In the genomic region with DNA sequence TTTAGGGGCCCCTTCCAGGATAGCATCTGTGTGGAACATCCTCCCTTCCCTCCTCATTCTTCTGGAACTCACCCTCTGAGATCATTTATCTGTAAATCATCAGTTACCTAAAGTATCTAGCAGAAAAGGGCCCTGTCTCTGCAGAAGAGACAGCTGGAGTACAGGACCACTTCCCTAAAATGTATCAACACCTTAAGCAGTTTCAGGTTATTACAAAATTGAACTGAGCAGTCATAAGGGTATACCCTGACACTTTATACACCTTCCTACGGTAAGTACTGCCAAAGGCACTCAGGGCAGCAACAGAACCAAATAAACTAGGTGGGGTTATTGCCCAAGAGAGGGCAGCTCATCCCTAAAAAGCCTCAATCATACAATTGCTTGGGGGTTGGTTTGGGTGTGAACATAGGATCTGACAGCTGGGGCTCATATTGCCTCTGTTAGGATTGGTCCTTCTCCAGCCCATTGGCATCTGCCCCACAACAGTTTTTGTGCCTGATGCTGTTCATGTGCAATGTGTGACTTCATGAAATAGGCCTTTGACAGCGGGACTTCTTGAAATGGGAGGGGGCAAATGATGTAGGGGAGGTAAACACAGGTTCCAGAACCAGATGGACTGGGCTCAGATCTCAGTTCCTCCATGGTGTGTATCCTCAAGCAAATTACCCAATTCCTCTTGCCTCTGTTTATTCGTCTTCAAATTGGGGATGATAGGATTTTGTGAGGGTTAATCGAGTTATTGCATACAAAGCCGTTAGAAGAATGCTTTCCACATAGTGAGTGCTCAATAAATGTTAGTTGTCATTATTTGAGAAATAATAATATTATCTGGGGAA, we compare ENCODE assay signal across 20 cellular contexts. TPM values are rescaled to one million over a fixed set of nuclear protein-coding genes. Genes with fewer than 3 reads are reported as not detected.
DNase-seq lines count a peak whose midpoint lies in the region; ATAC-seq and TF ChIP-seq lines count a peak whose summit lies in the region.
"Had no signal": no experiment of that assay in that cellular context is flagged by ENCODE, and none has a peak within 500 bp of the region (broad histone marks: within the 10 kb centered on the region; RNA-seq: fewer than 3 reads in every experiment).

No MANE protein-coding gene starts in this region.

- H3K4me3 ChIP-seq in OCI-LY7 (ENCODE audit: low read depth, low read length, poor library complexity, severe bottlenecking), result no peak overlapping the region
- H3K4me3 ChIP-seq: BLaER1 treated with 17β-estradiol and CSF1 and Interleukin-3, amounts not matched to agents 10 nM and 100 nM; HAP-1; ovary had no signal

- no peaks in the 10 kb centered on the region for H3K9me3 ChIP-seq in OCI-LY7 (ENCODE audit: low read length)
- H3K9me3 ChIP-seq: HAP-1, ovary, SK-N-SH had no signal

- CTCF ChIA-PET in OCI-LY7 (lab: Charles Lee; ENCODE audit: unreplicated experiment), result no interaction called here

- H3K4me1 Mint-ChIP-seq in neural crest cell, result no peaks in the 10 kb centered on the region
- H3K4me1 Mint-ChIP-seq in naive thymus-derived CD8-positive, alpha-beta T cell, result peaks cover 0 to 3% (median 2%) of the 10 kb centered on the region in 4 donors

- peaks cover 21% of the 10 kb centered on the region for H3K4me1 ChIP-seq in OCI-LY7 (ENCODE audit: insufficient read depth, low read length, poor library complexity, severe bottlenecking)
- H3K4me1 ChIP-seq: HAP-1 had no signal

- H3K27ac Mint-ChIP-seq in neural crest cell (ENCODE audit: unreplicated experiment), result no peak overlapping the region
- H3K27ac Mint-ChIP-seq in naive thymus-derived CD8-positive, alpha-beta T cell, result no peak overlapping the region
- H3K27ac Mint-ChIP-seq: WTC11 had no signal

- no peak overlapping the region for H3K4me2 ChIP-seq in OCI-LY7 (ENCODE audit: low read length)
- H3K4me2 ChIP-seq: BLaER1 treated with 17β-estradiol and CSF1 and Interleukin-3, amounts not matched to agents 10 nM and 100 nM; KMS-11; SK-N-SH had no signal

- peaks cover 68% of the 10 kb centered on the region for H3K27me3 Mint-ChIP-seq in neural crest cell (ENCODE audit: low read depth)
- peaks cover 14 to 55% (median 32%) of the 10 kb centered on the region in 5 donors for H3K27me3 Mint-ChIP-seq in naive thymus-derived CD8-positive, alpha-beta T cell

- ATAC-seq in GM18858 (IDR thresholded peaks at IDR 0.05; ENCODE audit: unreplicated experiment) (peak; percentile 46), HG03432 (IDR thresholded peaks at IDR 0.05; ENCODE audit: unreplicated experiment) (no peak)
- no peak for ATAC-seq in naive thymus-derived CD8-positive, alpha-beta T cell
- ATAC-seq: left ventricle myocardium superior; stimulated activated naive CD8-positive, alpha-beta T cell treated with anti-CD3 and anti-CD28 coated beads, Interleukin-15, Interleukin-2, amounts not matched to agents 100 U/mL and 50 U/mL, for 24 hours; WTC11 had no signal

- peak overlapping the region; percentile 60 for H3K4me3 Mint-ChIP-seq in neural crest cell
- peak overlapping the region in 2 of 10 donors; percentile 41 to 53 for H3K4me3 Mint-ChIP-seq in naive thymus-derived CD8-positive, alpha-beta T cell

- no peaks in the 10 kb centered on the region for H3K36me3 Mint-ChIP-seq in neural crest cell (ENCODE audit: low read depth)
- no peaks in the 10 kb centered on the region for H3K36me3 Mint-ChIP-seq in naive thymus-derived CD8-positive, alpha-beta T cell
- H3K36me3 Mint-ChIP-seq: WTC11 had no signal

- no peaks in the 10 kb centered on the region for H3K79me2 ChIP-seq in OCI-LY7 (ENCODE audit: insufficient read depth, low read depth, low read length)

- no peaks in the 10 kb centered on the region for H3K9me2 ChIP-seq in OCI-LY7 (ENCODE audit: insufficient read depth, low read length)
- H3K9me2 ChIP-seq: SK-N-SH had no signal

- H3K36me3 ChIP-seq in OCI-LY7 (ENCODE audit: insufficient read depth, low read length), result no peaks in the 10 kb centered on the region
- H3K36me3 ChIP-seq: BLaER1 treated with 17β-estradiol and CSF1 and Interleukin-3, amounts not matched to agents 10 nM and 100 nM; HAP-1; ovary had no signal

- BruUV-seq in OCI-LY7 (replicated peaks; lab: Mats Ljungman, UMichigan), result no TSS peak

- H3K27ac ChIP-seq in OCI-LY7 (ENCODE audit: low read depth, low read length, poor library complexity, severe bottlenecking), result no peak overlapping the region
- H3K27ac ChIP-seq: BLaER1 treated with 17β-estradiol and CSF1 and Interleukin-3, amounts not matched to agents 10 nM and 100 nM; KMS-11; ovary had no signal

- DNase-seq in NCI-H1694 treated with DMSO at 0.1 percent for 48 hours (lab: John Stamatoyannopoulos, UW), result peak; percentile 66
- DNase-seq in OCI-LY7 (ENCODE audit: low spot score), result peak; percentile 27
- no peak for DNase-seq in neural crest cell (ENCODE audit: low read depth, low spot score)
- DNase-seq in OCI-M1 (lab: John Stamatoyannopoulos, UW), result no peak
- no peak for DNase-seq in central memory CD4-positive, alpha-beta T cell
- DNase-seq in naive thymus-derived CD8-positive, alpha-beta T cell, result no peak
- DNase-seq: activated T-cell treated with anti-CD3 and anti-CD28 coated beads for 4 hours; aorta; effector memory CD4-positive, alpha-beta T cell; left ventricle myocardium superior; ovary; SK-N-SH; stimulated activated CD4-positive, alpha-beta T cell treated with anti-CD3 and anti-CD28 coated beads, Interleukin-2, amount 100 ng/mL, for 48 hours; stimulated activated naive CD8-positive, alpha-beta T cell treated with anti-CD3 and anti-CD28 coated beads, Interleukin-15, Interleukin-2, amounts not matched to agents 100 U/mL and 50 U/mL, for 24 hours had no signal

- intact Hi-C loops in OCI-LY7 (cut with micrococcal nuclease; ENCODE audit: unreplicated experiment), result no loop called here

- no peaks in the 10 kb centered on the region for H4K20me1 ChIP-seq in OCI-LY7 (ENCODE audit: insufficient read depth, low read length)

- TF ChIP-seq CTCF in OCI-LY7 (conservative IDR thresholded peaks at IDR 0.05; ENCODE audit: low read length), result no peak
- TF ChIP-seq CTCF in neural crest cell (conservative IDR thresholded peaks at IDR 0.05), result no peak

- no peak overlapping the region for H2AFZ ChIP-seq in OCI-LY7 (ENCODE audit: low read length)

- POLR2A ChIA-PET in OCI-LY7 (lab: Charles Lee), result no interaction called here
- POLR2A ChIA-PET in naive thymus-derived CD8-positive, alpha-beta T cell (lab: Charles Lee), result interaction anchor here (0.5 kb wide), 1 partner anchor 1856 kb away, joined by 3 read pairs; no protein-coding TSS in a partner anchor

- no peaks in the 10 kb centered on the region for H3K9me3 Mint-ChIP-seq in neural crest cell
- H3K9me3 Mint-ChIP-seq in naive thymus-derived CD8-positive, alpha-beta T cell, result no peaks in the 10 kb centered on the region
- H3K9me3 Mint-ChIP-seq: WTC11 had no signal

RNA-seq across cellular contexts. Expression of gene POU2AF3, which starts 2.9 kb away (rescaled TPM):
- not detected in 2 replicates for total RNA-seq in OCI-LY7 (2014; rRNA removed; shearing (Covaris generic))
- total RNA-seq in OCI-LY7 (2022), result not detected in 2 replicates
- 0.32 and 0.61 TPM in 2 replicates for total RNA-seq in neural crest cell
- not detected for total RNA-seq in naive thymus-derived CD8-positive, alpha-beta T cell
- polyA plus RNA-seq in naive thymus-derived CD8-positive, alpha-beta T cell, result not detected

RNA-seq across cellular contexts. Expression of gene POU2AF2, which starts 55.7 kb away (rescaled TPM):
- total RNA-seq in OCI-LY7 (2014; rRNA removed; shearing (Covaris generic)), result not detected in 2 replicates
- total RNA-seq in OCI-LY7 (2022) (not detected in 2 replicates), neural crest cell (not detected in 2 replicates)
- not detected for total RNA-seq in naive thymus-derived CD8-positive, alpha-beta T cell
- not detected for polyA plus RNA-seq in naive thymus-derived CD8-positive, alpha-beta T cell
- total RNA-seq: aorta, left ventricle myocardium superior, WTC11 had no signal
- polyA plus RNA-seq: aorta had no signal

Comparison
In these comparisons a context has a peak if more than half of its experiments do, and no peak if none do; other contexts are left out.
1. DNase-seq: peak in NCI-H1694 treated with DMSO at 0.1 percent for 48 hours (single experiment) and OCI-LY7 (single experiment); none in neural crest cell (single experiment), OCI-M1 (single experiment), central memory CD4-positive, alpha-beta T cell (single experiment) and naive thymus-derived CD8-positive, alpha-beta T cell (0 of 10).